ENCODE assay signal across 8 cellular contexts in genomic region chr17:37642706-37643105, GRCh38. TPM values are rescaled to one million over a fixed set of nuclear protein-coding genes. Genes with fewer than 3 reads are reported as not detected.
A peak's percentile ranks its signal among the peaks of the same experiment; 100 is the strongest.
DNase-seq lines count a peak whose midpoint lies in the region; ATAC-seq and TF ChIP-seq lines count a peak whose summit lies in the region.

No MANE protein-coding gene starts in this region.

- ATAC-seq in HG03354 (IDR thresholded peaks at IDR 0.05; ENCODE audit: poor library complexity, severe bottlenecking, unreplicated experiment): no peak

- peak overlapping the region; percentile 86 for H3K27ac ChIP-seq in fibroblast of lung (ENCODE audit: insufficient read depth, low read length)

- H3K4me1 ChIP-seq in fibroblast of lung (ENCODE audit: control insufficient read depth, extremely low read depth, insufficient read depth, low read length) (peaks cover 3% of the 10 kb centered on the region), neuron (ENCODE audit: insufficient read depth, low read length) (peaks cover 9% of the 10 kb centered on the region)

- H4K20me1 ChIP-seq in fibroblast of lung (ENCODE audit: control insufficient read depth, extremely low read depth, insufficient read depth, low read length): no peaks in the 10 kb centered on the region

- H3K27me3 ChIP-seq in fibroblast of lung (ENCODE audit: control insufficient read depth, insufficient read depth, low read length): no peaks in the 10 kb centered on the region
- H3K27me3 ChIP-seq in neuron (ENCODE audit: insufficient read depth, low read length): peaks cover 8% of the 10 kb centered on the region

- peak overlapping the region; percentile 87 for H3K27ac Mint-ChIP-seq in T-helper 1 cell treated with Interleukin-12 subunit alpha and Interleukin-12 subunit beta and Interleukin-4 antibody, amounts not matched to agents 30 μg/mL and 1 μg/mL, for 36 hours

- peaks cover 31% of the 10 kb centered on the region for H3K27me3 Mint-ChIP-seq in T-helper 1 cell treated with Interleukin-12 subunit alpha and Interleukin-12 subunit beta and Interleukin-4 antibody, amounts not matched to agents 30 μg/mL and 1 μg/mL, for 36 hours (ENCODE audit: low read depth)

- peak overlapping the region; percentile 91 for H3K4me3 Mint-ChIP-seq in T-helper 1 cell treated with Interleukin-12 subunit alpha and Interleukin-12 subunit beta and Interleukin-4 antibody, amounts not matched to agents 30 μg/mL and 1 μg/mL, for 36 hours

- H3K4me3 ChIP-seq in fibroblast of lung (replicated peaks in 1 of 4; ENCODE audit: control extremely low read depth in 1 of 4, insufficient read depth in 1 of 4, low read depth in 3 of 4, low read length in 4 of 4) (peak overlapping the region; percentile 65 to 97 (median 68)), neuron (ENCODE audit: low read length) (peak overlapping the region; percentile 89)

- H3K9ac ChIP-seq in fibroblast of lung (ENCODE audit: insufficient read depth, low read length): peak overlapping the region; percentile 95

- peak; percentile 32 for DNase-seq in A172 (ENCODE audit: low spot score)
- peak; percentile 11 for DNase-seq in GM20000 (ENCODE audit: low spot score)
- peak; percentile 40 to 49 for DNase-seq in fibroblast of lung (ENCODE audit: low read depth in 2 of 2)
- no peak for DNase-seq in GF-D8 (lab: John Stamatoyannopoulos, UW)
- DNase-seq in NCI-H1436 (lab: John Stamatoyannopoulos, UW): no peak

- no peaks in the 10 kb centered on the region for H3K9me3 Mint-ChIP-seq in T-helper 1 cell treated with Interleukin-12 subunit alpha and Interleukin-12 subunit beta and Interleukin-4 antibody, amounts not matched to agents 30 μg/mL and 1 μg/mL, for 36 hours

- peaks cover 30% of the 10 kb centered on the region for H3K4me1 Mint-ChIP-seq in T-helper 1 cell treated with Interleukin-12 subunit alpha and Interleukin-12 subunit beta and Interleukin-4 antibody, amounts not matched to agents 30 μg/mL and 1 μg/mL, for 36 hours (ENCODE audit: low read depth)

- H2AFZ ChIP-seq in fibroblast of lung (ENCODE audit: low read length) (peak overlapping the region; percentile 86), neuron (ENCODE audit: low read depth, low read length) (peak overlapping the region; percentile 74)

- H3K79me2 ChIP-seq in fibroblast of lung (ENCODE audit: control insufficient read depth, insufficient read depth, low read length): peaks cover 30% of the 10 kb centered on the region

- H3K36me3 ChIP-seq in fibroblast of lung (ENCODE audit: control insufficient read depth, insufficient read depth, low read length) (peaks cover 6% of the 10 kb centered on the region), neuron (ENCODE audit: insufficient read depth, low read length) (peaks cover 27% of the 10 kb centered on the region)

- H3K36me3 Mint-ChIP-seq in T-helper 1 cell treated with Interleukin-12 subunit alpha and Interleukin-12 subunit beta and Interleukin-4 antibody, amounts not matched to agents 30 μg/mL and 1 μg/mL, for 36 hours (ENCODE audit: low read depth): peaks cover 25% of the 10 kb centered on the region

- TF ChIP-seq CTCF in GM20000 (IDR thresholded peaks at IDR 0.05; ENCODE audit: extremely low read depth, missing control alignments) (no peak), fibroblast of lung (conservative IDR thresholded peaks at IDR 0.05 in 1 of 2, IDR thresholded peaks at IDR 0.05 in 1 of 2; ENCODE audit: low read depth in 1 of 2, low read length in 2 of 2) (no peak)

- H3K9me3 ChIP-seq in fibroblast of lung (ENCODE audit: control insufficient read depth, insufficient read depth, low read depth, low read length) (no peaks in the 10 kb centered on the region), neuron (ENCODE audit: low read length) (no peaks in the 10 kb centered on the region)

- H3K4me2 ChIP-seq in fibroblast of lung (ENCODE audit: extremely low read depth, insufficient read depth, low read length): peak overlapping the region; percentile 96

RNA-seq across cellular contexts. Expression of gene DDX52, which starts 0.5 kb away (rescaled TPM):
- 45.9 and 59.3 TPM in 2 replicates for total RNA-seq in A172 (2014; rRNA removed; shearing (Covaris generic))
- 18.7 and 20.6 TPM in 2 replicates for total RNA-seq in fibroblast of lung
- polyA plus RNA-seq in fibroblast of lung: 20.4 and 22.3 TPM in 2 replicates
- 11.8 and 13.6 TPM in 2 replicates for polyA plus RNA-seq in fibroblast of lung (2012)
- 0.59 and 11.2 TPM in 2 replicates for polyA minus RNA-seq in fibroblast of lung (ENCODE audit: low replicate concordance)

RNA-seq across cellular contexts. Expression of gene SYNRG, which starts 33.5 kb away (rescaled TPM):
- total RNA-seq in A172 (2014; rRNA removed; shearing (Covaris generic)): 7.4 and 9.0 TPM in 2 replicates
- 16.7 and 21.5 TPM in 2 replicates for total RNA-seq in fibroblast of lung
- polyA plus RNA-seq in fibroblast of lung: 19.1 and 20.4 TPM in 2 replicates
- 16.4 and 18.9 TPM in 2 replicates for polyA plus RNA-seq in fibroblast of lung (2012)
- polyA minus RNA-seq in fibroblast of lung (ENCODE audit: low replicate concordance): 25.3 and 38.5 TPM in 2 replicates

Comparison
In these comparisons a context has a peak if more than half of its experiments do, and no peak if none do; other contexts are left out.
1. DNase-seq: peak in A172 (single experiment), GM20000 (single experiment) and fibroblast of lung (2 of 2); none in GF-D8 (single experiment) and NCI-H1436 (single experiment).